ENCODE assay signal across 8 cellular contexts in genomic region chr14:49971156-49972141, GRCh38.
A peak's percentile ranks its signal among the peaks of the same experiment; 100 is the strongest.
DNase-seq lines count a peak whose midpoint lies in the region; ATAC-seq and TF ChIP-seq lines count a peak whose summit lies in the region.

No MANE protein-coding gene starts in this region.

- peaks cover 76% of the 10 kb centered on the region for H3K4me1 ChIP-seq in Panc1 (ENCODE audit: control insufficient read depth, insufficient read depth, low read length)
- peaks cover 44 to 82% (median 68%) of the 10 kb centered on the region in 4 donors for H3K4me1 ChIP-seq in transverse colon

- no peak overlapping the region for H3K4me3 ChIP-seq in AG10803 (ENCODE audit: low read length)
- H3K4me3 ChIP-seq in Panc1 (ENCODE audit: low read depth in 2 of 2, low read length in 2 of 2), result peak overlapping the region; percentile 2 to 28; a peak in 3 of 4 replicates
- peak overlapping the region in 1 of 4 donors; percentile 28 for H3K4me3 ChIP-seq in transverse colon

- H3K27ac ChIP-seq in Panc1 (ENCODE audit: low read length), result peak overlapping the region; percentile 100
- H3K27ac ChIP-seq in transverse colon, result peak overlapping the region; percentile 89 to 93 (median 92)

- peak overlapping the region; percentile 93 for H3K27ac Mint-ChIP-seq in activated naive CD8-positive, alpha-beta T cell treated with anti-CD3 and anti-CD28 coated beads, Interleukin-2, amount 50 U/mL, for 24 hours
- H3K27ac Mint-ChIP-seq in memory B cell, result peak overlapping the region; percentile 98

- H3K9me3 ChIP-seq in Panc1 (ENCODE audit: control insufficient read depth, insufficient read depth, low read depth, low read length) (no peaks in the 10 kb centered on the region; the same call in 1 of the 2 replicates), transverse colon (no peaks in the 10 kb centered on the region)

- intact Hi-C loops in Panc1 (cut with micrococcal nuclease; ENCODE audit: unreplicated experiment), result loop anchor here (10.0 kb wide), 3 partner anchors 77 to 133 kb away; partner anchors contain the start of gene ARF6
- intact Hi-C loops in transverse colon (cut with DNase I; ENCODE audit: low total_unique reads), result no loop called here

- no TSS peak for BruUV-seq in Panc1 (replicated peaks; lab: Mats Ljungman, UMichigan)

- H3K27me3 Mint-ChIP-seq in activated naive CD8-positive, alpha-beta T cell treated with anti-CD3 and anti-CD28 coated beads, Interleukin-2, amount 50 U/mL, for 24 hours, result no peaks in the 10 kb centered on the region
- H3K27me3 Mint-ChIP-seq in memory B cell, result no peaks in the 10 kb centered on the region

- H3K4me1 Mint-ChIP-seq in activated naive CD8-positive, alpha-beta T cell treated with anti-CD3 and anti-CD28 coated beads, Interleukin-2, amount 50 U/mL, for 24 hours, result peaks cover 66% of the 10 kb centered on the region
- peaks cover 44% of the 10 kb centered on the region for H3K4me1 Mint-ChIP-seq in memory B cell

- H3K9me3 Mint-ChIP-seq in activated naive CD8-positive, alpha-beta T cell treated with anti-CD3 and anti-CD28 coated beads, Interleukin-2, amount 50 U/mL, for 24 hours, result no peaks in the 10 kb centered on the region
- H3K9me3 Mint-ChIP-seq in memory B cell, result no peaks in the 10 kb centered on the region

- no peak for TF ChIP-seq CTCF in AG10803 (conservative IDR thresholded peaks at IDR 0.05; ENCODE audit: low read length)
- no peak for TF ChIP-seq CTCF in Panc1 (IDR thresholded peaks at IDR 0.05)
- TF ChIP-seq CTCF in transverse colon (IDR thresholded peaks at IDR 0.05), result no peak

- CTCF ChIA-PET in Panc1 (lab: Charles Lee), result interaction anchor here (0.5 kb wide), 1 partner anchor 37 kb away, joined by 4 read pairs; no protein-coding TSS in a partner anchor

- TF ChIP-seq POLR2A in GM18951 (IDR thresholded peaks at IDR 0.05; ENCODE audit: extremely low read depth, insufficient read depth, insufficient read length), result peak; percentile 47
- TF ChIP-seq POLR2A in transverse colon (IDR thresholded peaks at IDR 0.05), result peak; percentile 48

- H3K27me3 ChIP-seq in Panc1 (ENCODE audit: control insufficient read depth, insufficient read depth, low read length) (no peaks in the 10 kb centered on the region), transverse colon (no peaks in the 10 kb centered on the region)

- POLR2A ChIA-PET in Panc1 (lab: Charles Lee), result interaction anchor here (0.5 to 1.0 kb wide), 3 partner anchors 19 to 122 kb away, joined by 3 to 4 read pairs (median 3); no protein-coding TSS in a partner anchor

- peak overlapping the region; percentile 82 for H3K4me3 Mint-ChIP-seq in activated naive CD8-positive, alpha-beta T cell treated with anti-CD3 and anti-CD28 coated beads, Interleukin-2, amount 50 U/mL, for 24 hours
- peak overlapping the region; percentile 76 for H3K4me3 Mint-ChIP-seq in memory B cell

- ATAC-seq in HG03064 (IDR thresholded peaks at IDR 0.05; ENCODE audit: low read depth, unreplicated experiment), result peak; percentile 85
- peak; percentile 23; the same call in 1 of the 2 replicates for ATAC-seq in Panc1
- peak; percentile 82 for ATAC-seq in activated naive CD8-positive, alpha-beta T cell treated with anti-CD3 and anti-CD28 coated beads, Interleukin-2, amount 50 U/mL, for 24 hours
- ATAC-seq in memory B cell (ENCODE audit: low read depth), result peak; percentile 97

- H3K36me3 ChIP-seq in Panc1 (ENCODE audit: control insufficient read depth, insufficient read depth, low read length) (no peaks in the 10 kb centered on the region), transverse colon (no peaks in the 10 kb centered on the region)

- in situ Hi-C loops in GM18951 (cut with MboI; ENCODE audit: low sequenced_read_pairs, unreplicated experiment) (no loop called here), Panc1 (cut with HindIII; ENCODE audit: low pct_unique_long_range_greater_than_20kb, low sequenced_read_pairs) (no loop called here), transverse colon (cut with MboI; ENCODE audit: low pct_ligation_motif_present in 1 of 4, low pct_unique_long_range_greater_than_20kb in 1 of 4, low sequenced_read_pairs in 3 of 4) (no loop called here)

- no peaks in the 10 kb centered on the region for H3K36me3 Mint-ChIP-seq in activated naive CD8-positive, alpha-beta T cell treated with anti-CD3 and anti-CD28 coated beads, Interleukin-2, amount 50 U/mL, for 24 hours (ENCODE audit: low read depth)
- peaks cover 5% of the 10 kb centered on the region for H3K36me3 Mint-ChIP-seq in memory B cell

- no peak for TF ChIP-seq EP300 in transverse colon (IDR thresholded peaks at IDR 0.05; ENCODE audit: low read depth)

- DNase-seq in AG10803 (ENCODE audit: low read depth) (peak; percentile 59), Panc1 (ENCODE audit: low read depth, low spot score) (no peak), memory B cell (ENCODE audit: low spot score in 2 of 2) (peak; percentile 42 to 80), transverse colon (peak; percentile 63), SW480 (ENCODE audit: low spot score) (no peak)
- DNase-seq in activated naive CD8-positive, alpha-beta T cell treated with anti-CD3 and anti-CD28 coated beads, Interleukin-2, amount 50 U/mL, for 24 hours, result peak; percentile 59

- 30 to 33% methylated on average over 6 to 9 of the region's 9 CpGs for WGBS in transverse colon (ENCODE audit: low coverage in 1 of 2), 2 donors

Comparison
In these comparisons a context has a peak if more than half of its experiments do, and no peak if none do; other contexts are left out.
1. DNase-seq: peak in AG10803 (single experiment), activated naive CD8-positive, alpha-beta T cell treated with anti-CD3 and anti-CD28 coated beads, Interleukin-2, amount 50 U/mL, for 24 hours (single experiment), memory B cell (2 of 2) and transverse colon (single experiment); none in Panc1 (single experiment) and SW480 (single experiment).
2. ATAC-seq: peak in every context shown above with its lines; median percentile 97 in memory B cell; 85 in HG03064; 82 in activated naive CD8-positive, alpha-beta T cell treated with anti-CD3 and anti-CD28 coated beads, Interleukin-2, amount 50 U/mL, for 24 hours; 23 in Panc1.